ENCODE assay signal across 26 cellular contexts in genomic region chr15:81776961-81777360, GRCh38.
"Had no signal": no experiment of that assay in that cellular context is flagged by ENCODE, and none has a peak within 500 bp of the region (broad histone marks: within the 10 kb centered on the region; RNA-seq: fewer than 3 reads in every experiment).

No MANE protein-coding gene starts in this region.

- H3K27ac ChIP-seq: hepatocyte, left lung, lower lobe of right lung, parathyroid adenoma, psoas muscle, right atrium auricular region, right lobe of liver, stomach, suprapubic skin, thoracic aorta, tibial artery, upper lobe of right lung had no signal

- H3K27ac Mint-ChIP-seq: nephron; stimulated activated naive B cell treated with anti-CD40 and anti-IgM and Interleukin-4, amounts not matched to agents 10 μg/mL and 1 μg/mL and 100 μg/mL, for 72 hours had no signal

- H3K36me3 Mint-ChIP-seq: naive thymus-derived CD8-positive, alpha-beta T cell; stimulated activated naive B cell treated with anti-CD40 and anti-IgM and Interleukin-4, amounts not matched to agents 10 μg/mL and 1 μg/mL and 100 μg/mL, for 72 hours had no signal

- DNase-seq: kidney glomerular epithelial cell; left cardiac atrium; left lung; lower lobe of right lung; mammary epithelial cell; mesenchymal stem cell; naive thymus-derived CD8-positive, alpha-beta T cell; nucleus accumbens; psoas muscle; right lobe of liver; stimulated activated CD4-positive, alpha-beta T cell treated with anti-CD3 and anti-CD28 coated beads, Interleukin-1b, Interleukin-23, amount 100 ng/mL, for 48 hours; stimulated activated CD4-positive, alpha-beta T cell treated with anti-CD3 and anti-CD28 coated beads, Interleukin-2, amount 100 ng/mL, for 48 hours; stimulated activated naive B cell treated with anti-CD40 and anti-IgM and Interleukin-4, amounts not matched to agents 10 μg/mL and 1 μg/mL and 100 μg/mL, for 72 hours; stimulated activated naive CD8-positive, alpha-beta T cell treated with anti-CD3 and anti-CD28 coated beads, Interleukin-15, Interleukin-2, amounts not matched to agents 100 U/mL and 50 U/mL, for 24 hours; stomach; tibial artery; trophoblast cell; upper lobe of right lung had no signal

- H3K36me3 ChIP-seq: left lung, lower lobe of right lung, right atrium auricular region, right lobe of liver, stomach, suprapubic skin, thoracic aorta, tibial artery, upper lobe of right lung had no signal

- H3K27me3 ChIP-seq: hepatocyte, left lung, right atrium auricular region, right lobe of liver, stomach, suprapubic skin, upper lobe of right lung had no signal

- H3K4me3 ChIP-seq: hepatocyte, left lung, lower lobe of right lung, psoas muscle, right atrium auricular region, right lobe of liver, smooth muscle cell, stomach, suprapubic skin, thoracic aorta, tibial artery, upper lobe of right lung had no signal

- H3K9me3 Mint-ChIP-seq: naive thymus-derived CD8-positive, alpha-beta T cell; nephron; neural crest cell; stimulated activated naive B cell treated with anti-CD40 and anti-IgM and Interleukin-4, amounts not matched to agents 10 μg/mL and 1 μg/mL and 100 μg/mL, for 72 hours had no signal

- H3K9me3 ChIP-seq: left lung, lower lobe of right lung, psoas muscle, right atrium auricular region, right lobe of liver, stomach, suprapubic skin, thoracic aorta, tibial artery, upper lobe of right lung had no signal

- ATAC-seq: left cardiac atrium; left lung; lower lobe of right lung; naive thymus-derived CD8-positive, alpha-beta T cell; psoas muscle; right lobe of liver; stimulated activated naive B cell treated with anti-CD40 and anti-IgM and Interleukin-4, amounts not matched to agents 10 μg/mL and 1 μg/mL and 100 μg/mL, for 72 hours; stimulated activated naive CD8-positive, alpha-beta T cell treated with anti-CD3 and anti-CD28 coated beads, Interleukin-15, Interleukin-2, amounts not matched to agents 100 U/mL and 50 U/mL, for 24 hours; upper lobe of right lung had no signal

- H3K4me1 ChIP-seq: left lung, lower lobe of right lung, parathyroid adenoma, psoas muscle, right atrium auricular region, right lobe of liver, stomach, suprapubic skin, upper lobe of right lung had no signal

- H3K4me3 Mint-ChIP-seq: nephron; neural crest cell; stimulated activated naive B cell treated with anti-CD40 and anti-IgM and Interleukin-4, amounts not matched to agents 10 μg/mL and 1 μg/mL and 100 μg/mL, for 72 hours had no signal
